Comparison of ENCODE assay signal across 26 cellular contexts in the genomic region with DNA sequence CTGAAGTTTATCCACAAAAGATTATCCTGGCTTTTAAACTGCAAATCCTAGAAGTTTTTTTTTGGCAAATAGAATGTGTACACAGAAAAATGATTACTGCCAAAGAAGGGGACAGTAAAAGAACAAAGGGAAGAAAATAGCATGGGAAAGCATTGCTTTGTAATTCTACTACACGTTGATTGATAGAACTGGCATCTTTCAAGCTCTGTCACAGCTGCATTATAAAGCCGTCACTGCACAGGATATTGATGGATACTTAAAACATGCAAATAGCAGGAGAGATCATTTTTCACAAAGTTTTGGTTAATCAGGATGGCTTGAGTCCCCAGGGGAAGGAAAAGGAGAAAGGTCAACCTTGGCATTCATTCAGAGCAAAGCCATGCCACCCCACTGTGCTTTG.
"Had no signal": no experiment of that assay in that cellular context is flagged by ENCODE, and none has a peak within 500 bp of the region (broad histone marks: within the 10 kb centered on the region; RNA-seq: fewer than 3 reads in every experiment).

No MANE protein-coding gene starts in this region.

- ATAC-seq: activated T-cell treated with anti-CD3 and anti-CD28 coated beads, Interleukin-2, amount 50 U/mL, for 4 hours; activated T-helper 17 cell treated with anti-CD3 and anti-CD28 coated beads, Interleukin-2, amount 50 U/mL, for 72 hours; effector memory CD8-positive, alpha-beta T cell; foreskin keratinocyte; gastrocnemius medialis; heart left ventricle; T-helper 17 cell had no signal

- H3K27me3 ChIP-seq: brain microvascular endothelial cell, dorsolateral prefrontal cortex, esophagus muscularis mucosa, foreskin keratinocyte, gastrocnemius medialis, heart left ventricle had no signal

- H3K27ac ChIP-seq: brain microvascular endothelial cell, coronary artery, dorsolateral prefrontal cortex, esophagus muscularis mucosa, foreskin keratinocyte, gastrocnemius medialis, heart left ventricle had no signal

- H3K9me3 ChIP-seq: gastrocnemius medialis had no signal

- H3K4me1 ChIP-seq: esophagus muscularis mucosa, foreskin keratinocyte, gastrocnemius medialis, heart left ventricle had no signal

- H3K4me3 ChIP-seq: coronary artery, dorsolateral prefrontal cortex, esophagus muscularis mucosa, gastrocnemius medialis, heart left ventricle had no signal

- H3K36me3 ChIP-seq: brain microvascular endothelial cell, esophagus muscularis mucosa, gastrocnemius medialis, heart left ventricle had no signal

- DNase-seq: activated CD4-positive, alpha-beta memory T cell treated with anti-CD3 and anti-CD28 coated beads, Interleukin-2, amount 10 ng/mL, durations not matched to agents 7 days and 5 days; activated CD4-positive, alpha-beta T cell treated with anti-CD3 and anti-CD28 coated beads for 1 hour; activated CD4-positive, alpha-beta T cell treated with anti-CD3 and anti-CD28 coated beads for 4 hours; activated CD4-positive, alpha-beta T cell treated with anti-CD3 and anti-CD28 coated beads, Interleukin-2, amount 10 ng/mL, durations not matched to agents 7 days and 5 days; activated CD4-positive, alpha-beta T cell treated with anti-CD3 and anti-CD28 coated beads, Interleukin-2, amount 50 U/mL, for 4 hours; activated CD8-positive, alpha-beta memory T cell treated with anti-CD3 and anti-CD28 coated beads, Interleukin-2, amount 50 U/mL, for 48 hours; activated effector memory CD4-positive, alpha-beta T cell treated with Interleukin-2 at 50 U/mL for 16 hours; activated gamma-delta T cell treated with Interleukin-2 at 50 U/mL for 16 hours; activated naive CD4-positive, alpha-beta T cell treated with anti-CD3 and anti-CD28 coated beads, Interleukin-2, amount 50 U/mL, for 16 hours; activated naive CD4-positive, alpha-beta T cell treated with Interleukin-2 at 50 U/mL for 16 hours; activated T-cell treated with anti-CD3 and anti-CD28 coated beads, Interleukin-2, amount 50 U/mL, for 4 hours; amniotic stem cell; anterior cingulate cortex; brain microvascular endothelial cell; dorsolateral prefrontal cortex; effector memory CD8-positive, alpha-beta T cell; erythroblast; foreskin keratinocyte; gastrocnemius medialis; glutamatergic neuron; heart left ventricle; T-helper 1 cell; T-helper 17 cell had no signal
